16 cellular contexts compared by ENCODE assay signal in genomic region chr16:47026492-47026891, GRCh38. TPM values are rescaled to one million over a fixed set of nuclear protein-coding genes. Genes with fewer than 3 reads are reported as not detected.
DNase-seq lines count a peak whose midpoint lies in the region; ATAC-seq, FAIRE-seq and TF ChIP-seq lines count a peak whose summit lies in the region.
"Had no signal": no experiment of that assay in that cellular context is flagged by ENCODE, and none has a peak within 500 bp of the region (broad histone marks: within the 10 kb centered on the region; RNA-seq: fewer than 3 reads in every experiment).

No MANE protein-coding gene starts in this region.

- no peak overlapping the region for H3K23ac ChIP-seq in H1 (ENCODE audit: insufficient read length)

- H3K4me3 ChIP-seq in H1 (ENCODE audit: extremely low read depth in 1 of 4, insufficient read depth in 2 of 4, low read depth in 3 of 4, low read length in 4 of 4), result no peak overlapping the region

- H2AK5ac ChIP-seq in H1 (ENCODE audit: low read depth, low read length), result no peak overlapping the region

- H3K27me3 Mint-ChIP-seq in nephron progenitor cell (ENCODE audit: low read depth, poor library complexity), result peaks cover 12% of the 10 kb centered on the region
- H3K27me3 Mint-ChIP-seq: CD8-positive, alpha-beta memory T cell; IgD-negative memory B cell had no signal

- FAIRE-seq in H1 (lab: Jason Lieb, UNC), result no peak
- FAIRE-seq: GM19239, H54 had no signal

- no peaks in the 10 kb centered on the region for H3K79me1 ChIP-seq in H1 (ENCODE audit: low read depth, low read length)

- no peaks in the 10 kb centered on the region for H3K4me1 ChIP-seq in H1 (replicated peaks in 1 of 4; ENCODE audit: control insufficient read depth in 3 of 4, insufficient read depth in 4 of 4, low read length in 3 of 4)
- H3K4me1 ChIP-seq: Caco-2 had no signal

- H3K23me2 ChIP-seq in H1 (ENCODE audit: low read depth, low read length), result no peaks in the 10 kb centered on the region

- no peaks in the 10 kb centered on the region for H3K4me1 Mint-ChIP-seq in nephron progenitor cell
- H3K4me1 Mint-ChIP-seq: CD8-positive, alpha-beta memory T cell had no signal

- TF ChIP-seq POLR2A in H1 (IDR thresholded peaks at IDR 0.05; ENCODE audit: control extremely low read depth in 1 of 2, low read depth in 2 of 2, low read length in 2 of 2), result no peak

- H3K36me3 Mint-ChIP-seq in nephron progenitor cell (ENCODE audit: low read depth), result no peaks in the 10 kb centered on the region
- H3K36me3 Mint-ChIP-seq: CD14-positive monocyte; CD8-positive, alpha-beta memory T cell; IgD-negative memory B cell had no signal

- peak; percentile 59 for DNase-seq in NCI-H510A treated with DMSO at 0.1 percent for 48 hours (lab: John Stamatoyannopoulos, UW)
- no peak for DNase-seq in NCI-H510A (lab: John Stamatoyannopoulos, UW)
- DNase-seq in H1 (ENCODE audit: low read depth in 1 of 2, low spot score in 2 of 2), result no peak
- DNase-seq in nephron progenitor cell, result no peak
- no peak for DNase-seq in stimulated activated CD4-positive, alpha-beta T cell treated with anti-CD3 and anti-CD28 coated beads, Interleukin-2, amount 100 ng/mL, for 24 hours
- DNase-seq in cerebellar nuclear complex (lab: John Stamatoyannopoulos, UW), result no peak
- DNase-seq: Caco-2; CD8-positive, alpha-beta memory T cell; DND-41; GF-D8 had no signal

- H2BK20ac ChIP-seq in H1 (ENCODE audit: low read length), result 0 out of 2 replicates have a peak overlapping the region, but pooled peaks have one; percentile 17

- H2AFZ ChIP-seq in H1 (ENCODE audit: low read length), result no peak overlapping the region

- H3K27ac ChIP-seq in H1 (ENCODE audit: low read depth, low read length), result no peak overlapping the region
- H3K27ac ChIP-seq: 22Rv1 had no signal

- no peak overlapping the region for H2BK12ac ChIP-seq in H1 (ENCODE audit: low read depth, low read length)

- H4K20me1 ChIP-seq in H1 (replicated peaks in 1 of 2; ENCODE audit: control insufficient read depth in 1 of 2, insufficient read depth in 2 of 2, low read length in 2 of 2), result peaks cover 0 to 2% of the 10 kb centered on the region in 2 experiments

- no peak overlapping the region for H2BK120ac ChIP-seq in H1 (replicated peaks; ENCODE audit: low read depth, low read length)

- no peak overlapping the region for H3K14ac ChIP-seq in H1 (ENCODE audit: insufficient read length)

- H4K8ac ChIP-seq in H1 (ENCODE audit: extremely low read depth, insufficient read depth, low read length), result no peak overlapping the region

- peak overlapping the region; percentile 59 for H3K27ac Mint-ChIP-seq in nephron progenitor cell
- H3K27ac Mint-ChIP-seq: CD8-positive, alpha-beta memory T cell; IgD-negative memory B cell had no signal

- H3K9ac ChIP-seq in H1 (replicated peaks in 1 of 4; ENCODE audit: extremely low read depth in 1 of 4, low read depth in 3 of 4, low read length in 3 of 4), result no peak overlapping the region

- no peak overlapping the region for H3K56ac ChIP-seq in H1 (replicated peaks; ENCODE audit: insufficient read length, low read depth, low read length)

- CTCF ChIA-PET in H1 (lab: Charles Lee; ENCODE audit: partially characterized antibody), result interaction anchor here (0.9 kb wide), 1 partner anchor 11 kb away, joined by 3 read pairs; no protein-coding TSS in a partner anchor

- TF ChIP-seq CTCF in H1 (IDR thresholded peaks at IDR 0.05; ENCODE audit: control extremely low read depth in 1 of 3, insufficient read depth in 1 of 3, low read depth in 1 of 3, low read length in 3 of 3), result no peak
- no peak for TF ChIP-seq CTCF in nephron progenitor cell (IDR thresholded peaks at IDR 0.05)

- no peak overlapping the region for H3K4ac ChIP-seq in H1 (replicated peaks; ENCODE audit: insufficient read length, low read depth, low read length)

- no peak for TF ChIP-seq EP300 in H1 (IDR thresholded peaks at IDR 0.05; ENCODE audit: borderline replicate concordance in 1 of 2, low read depth in 2 of 2, low read length in 2 of 2)

- no peak overlapping the region for H3K4me3 Mint-ChIP-seq in nephron progenitor cell
- H3K4me3 Mint-ChIP-seq: CD14-positive monocyte; CD8-positive, alpha-beta memory T cell; IgD-negative memory B cell had no signal

- H3K4me2 ChIP-seq in H1 (ENCODE audit: insufficient read depth in 1 of 2, low read depth in 2 of 2, low read length in 2 of 2), result no peak overlapping the region

- no peaks in the 10 kb centered on the region for H3K9me3 Mint-ChIP-seq in nephron progenitor cell
- H3K9me3 Mint-ChIP-seq: CD14-positive monocyte; CD8-positive, alpha-beta memory T cell; IgD-negative memory B cell had no signal

- no peak overlapping the region for H4K91ac ChIP-seq in H1 (replicated peaks; ENCODE audit: insufficient read length, low read length)

- WGBS in H1 (ENCODE audit: extremely low coverage in 1 of 2, insufficient coverage in 1 of 2, insufficient read length in 1 of 2, insufficient replicate concordance in 2 of 2, low coverage in 1 of 2, low lambda C conversion rate in 2 of 2, missing lambda C conversion rate in 1 of 2), 2 experiments, result 90% methylated on average over 7 of the region's 7 CpGs; no CpG with 5 or more reads in 1 of the 2 experiments

- H3K36me3 ChIP-seq in H1 (ENCODE audit: control insufficient read depth in 2 of 4, insufficient read depth in 4 of 4, low read length in 3 of 4), result no peaks in the 10 kb centered on the region

- POLR2A ChIA-PET in H1 (lab: Charles Lee; ENCODE audit: partially characterized antibody), result no interaction called here

- H2BK15ac ChIP-seq in H1 (ENCODE audit: low read length), result peak overlapping the region; percentile 34; the same call in 1 of the 2 replicates

- H3K9me3 ChIP-seq in H1 (ENCODE audit: insufficient read depth in 2 of 2, low read depth in 1 of 2, low read length in 1 of 2), result no peaks in the 10 kb centered on the region
- H3K9me3 ChIP-seq: Caco-2 had no signal

- H2BK5ac ChIP-seq in H1 (ENCODE audit: low read depth, low read length), result no peak overlapping the region

- no peak overlapping the region for H4K5ac ChIP-seq in H1 (ENCODE audit: insufficient read length, low read depth, low read length)

- no peaks in the 10 kb centered on the region for H3K27me3 ChIP-seq in H1 (replicated peaks in 1 of 4; ENCODE audit: control insufficient read depth in 3 of 4, extremely low read depth in 1 of 4, insufficient read depth in 3 of 4, low read length in 3 of 4)

- no peak for TF ChIP-seq RAD21 in H1 (IDR thresholded peaks at IDR 0.05 in 1 of 2, conservative IDR thresholded peaks at IDR 0.05 in 1 of 2; ENCODE audit: low read depth in 2 of 2, low read length in 2 of 2)

- no peak overlapping the region for H3K18ac ChIP-seq in H1 (ENCODE audit: extremely low read depth, low read length)

- ATAC-seq in HG03108 (IDR thresholded peaks at IDR 0.05; ENCODE audit: unreplicated experiment), result no peak

- no peaks in the 10 kb centered on the region for H3K79me2 ChIP-seq in H1 (ENCODE audit: control insufficient read depth in 1 of 2, insufficient read depth in 2 of 2, low read length in 2 of 2)

TF ChIP-seq in H1, 55 proteins besides CTCF, POLR2A, EP300 and RAD21:
- TF ChIP-seq FOSL1 (IDR thresholded peaks at IDR 0.05; ENCODE audit: insufficient read depth, low read depth, low read length), result no peak
- TF ChIP-seq, protein P1, sequence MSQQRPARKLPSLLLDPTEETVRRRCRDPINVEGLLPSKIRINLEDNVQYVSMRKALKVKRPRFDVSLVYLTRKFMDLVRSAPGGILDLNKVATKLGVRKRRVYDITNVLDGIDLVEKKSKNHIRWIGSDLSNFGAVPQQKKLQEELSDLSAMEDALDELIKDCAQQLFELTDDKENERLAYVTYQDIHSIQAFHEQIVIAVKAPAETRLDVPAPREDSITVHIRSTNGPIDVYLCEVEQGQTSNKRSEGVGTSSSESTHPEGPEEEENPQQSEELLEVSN (IDR thresholded peaks at IDR 0.05), result no peak
- TF ChIP-seq BRCA1 (IDR thresholded peaks at IDR 0.05; ENCODE audit: low read depth, low read length), result no peak
- TF ChIP-seq SIRT6 (IDR thresholded peaks at IDR 0.05; ENCODE audit: low read length), result no peak
- no peak for TF ChIP-seq POLR2AphosphoS5 (IDR thresholded peaks at IDR 0.05; ENCODE audit: low read depth, low read length)
- TF ChIP-seq KDM4A (IDR thresholded peaks at IDR 0.05; ENCODE audit: low read depth, low read length, severe bottlenecking), result no peak
- TF ChIP-seq POU5F1 (IDR thresholded peaks at IDR 0.05; ENCODE audit: low read depth, low read length), result no peak
- TF ChIP-seq ATF3 (IDR thresholded peaks at IDR 0.05; ENCODE audit: insufficient read depth, low read depth, low read length), result no peak
- TF ChIP-seq RNF2 (IDR thresholded peaks at IDR 0.05; ENCODE audit: borderline replicate concordance, low read depth, low read length, missing control alignments, poor library complexity, severe bottlenecking), result no peak
- TF ChIP-seq NRF1 (IDR thresholded peaks at IDR 0.05; ENCODE audit: low read depth, low read length), result no peak
- no peak for TF ChIP-seq KDM1A (IDR thresholded peaks at IDR 0.05; ENCODE audit: borderline replicate concordance, low read length)
- no peak for TF ChIP-seq RFX5 (IDR thresholded peaks at IDR 0.05; ENCODE audit: borderline replicate concordance, low read depth, low read length)
- no peak for TF ChIP-seq YY1 (IDR thresholded peaks at IDR 0.05; ENCODE audit: low read depth, low read length)
- no peak for TF ChIP-seq SP1 (IDR thresholded peaks at IDR 0.05; ENCODE audit: low read depth, low read length)
- no peak for TF ChIP-seq CHD1 (IDR thresholded peaks at IDR 0.05; ENCODE audit: low read depth, low read length)
- no peak for TF ChIP-seq EGR1 (IDR thresholded peaks at IDR 0.05; ENCODE audit: borderline replicate concordance, low read depth, low read length)
- TF ChIP-seq ZNF274 (IDR thresholded peaks at IDR 0.05; ENCODE audit: borderline replicate concordance, extremely low read depth, low read length), result no peak
- no peak for TF ChIP-seq CREB1 (IDR thresholded peaks at IDR 0.05)
- no peak for TF ChIP-seq RBBP5 (IDR thresholded peaks at IDR 0.05; ENCODE audit: borderline replicate concordance, low read depth, low read length)

RNA-seq across cellular contexts. Expression of gene DNAJA2, which starts 53.0 kb away (rescaled TPM):
- 93.8 and 97.4 TPM in 2 replicates for total RNA-seq in H1 (2021; fragmentation: NEBNext Ultra II Directional; extraction: Animal tissue kit (Norgen Biotek cat#: 25700))
- 6.3 and 9.4 TPM in 2 replicates for polyA plus RNA-seq in H1 (2011; rRNA removed)
- polyA plus RNA-seq in H1 (2011; cell fraction: cytosol; rRNA removed), result 14.5 TPM
- 6.4 TPM for polyA plus RNA-seq in H1 (2011; cell fraction: nucleus; rRNA removed)
- polyA plus RNA-seq in H1 (2012, experiment 1 of 2), result 56.4 to 84.1 TPM (median 72.0 TPM) in 4 replicates
- polyA plus RNA-seq in H1 (2012, experiment 2 of 2), result 9.8 TPM
- 42.7 TPM for polyA plus RNA-seq in H1 (2013, experiment 1 of 2)
- 44.6 TPM for polyA plus RNA-seq in H1 (2013, experiment 2 of 2)
- 28.7 and 29.8 TPM in 2 replicates for polyA minus RNA-seq in H1 (2011; rRNA and poly(A)+ RNA removed)
- polyA minus RNA-seq in H1 (2011; cell fraction: cytosol; rRNA and poly(A)+ RNA removed), result 34.9 TPM
- polyA minus RNA-seq in H1 (2011; cell fraction: nucleus; rRNA and poly(A)+ RNA removed), result 28.6 TPM
